28 cellular contexts compared by ENCODE assay signal in genomic region chr1:106773206-106773605, GRCh38.
"Had no signal": no experiment of that assay in that cellular context is flagged by ENCODE, and none has a peak within 500 bp of the region (broad histone marks: within the 10 kb centered on the region; RNA-seq: fewer than 3 reads in every experiment).

No MANE protein-coding gene starts in this region.

- H3K27ac Mint-ChIP-seq: naive thymus-derived CD4-positive, alpha-beta T cell; natural killer cell; nephron; neural progenitor cell; progenitor cell of endocrine pancreas; stimulated activated effector memory CD8-positive, alpha-beta T cell treated with anti-CD3 and anti-CD28 coated beads, Interleukin-12 subunit alpha, Interleukin-12 subunit beta, amount 100 ng/mL, for 72 hours; stimulated activated naive B cell treated with anti-CD40 and anti-IgM and Interleukin-4, amounts not matched to agents 10 μg/mL and 1 μg/mL and 100 μg/mL, for 72 hours; stimulated activated naive CD8-positive, alpha-beta T cell treated with anti-CD3 and anti-CD28 coated beads, Interleukin-15, amount 100 ng/mL, for 72 hours had no signal

- H3K9me3 ChIP-seq: neutrophil, pancreas, right lobe of liver, suprapubic skin, testis had no signal

- H3K4me1 Mint-ChIP-seq: naive thymus-derived CD4-positive, alpha-beta T cell; natural killer cell; nephron; neural progenitor cell; stimulated activated effector memory CD8-positive, alpha-beta T cell treated with anti-CD3 and anti-CD28 coated beads, Interleukin-12 subunit alpha, Interleukin-12 subunit beta, amount 100 ng/mL, for 72 hours; stimulated activated naive B cell treated with anti-CD40 and anti-IgM and Interleukin-4, amounts not matched to agents 10 μg/mL and 1 μg/mL and 100 μg/mL, for 72 hours; stimulated activated naive CD8-positive, alpha-beta T cell treated with anti-CD3 and anti-CD28 coated beads, Interleukin-15, amount 100 ng/mL, for 72 hours had no signal

- H3K9ac ChIP-seq: neural progenitor cell had no signal

- H3K4me3 Mint-ChIP-seq: naive thymus-derived CD4-positive, alpha-beta T cell; natural killer cell; nephron; neural progenitor cell; stimulated activated effector memory CD8-positive, alpha-beta T cell treated with anti-CD3 and anti-CD28 coated beads, Interleukin-12 subunit alpha, Interleukin-12 subunit beta, amount 100 ng/mL, for 72 hours; stimulated activated naive B cell treated with anti-CD40 and anti-IgM and Interleukin-4, amounts not matched to agents 10 μg/mL and 1 μg/mL and 100 μg/mL, for 72 hours; stimulated activated naive CD8-positive, alpha-beta T cell treated with anti-CD3 and anti-CD28 coated beads, Interleukin-15, amount 100 ng/mL, for 72 hours had no signal

- H3K4me1 ChIP-seq: neural progenitor cell, pancreas, psoas muscle, right lobe of liver, suprapubic skin, testis, tibial artery, transverse colon, upper lobe of left lung, uterus had no signal

- H3K36me3 ChIP-seq: neural progenitor cell, neutrophil, pancreas, right lobe of liver, sigmoid colon, suprapubic skin, tibial artery, transverse colon, upper lobe of left lung, uterus had no signal

- H3K4me2 ChIP-seq: neural progenitor cell had no signal

- H3K27me3 Mint-ChIP-seq: naive thymus-derived CD4-positive, alpha-beta T cell; progenitor cell of endocrine pancreas; stimulated activated naive B cell treated with anti-CD40 and anti-IgM and Interleukin-4, amounts not matched to agents 10 μg/mL and 1 μg/mL and 100 μg/mL, for 72 hours; stimulated activated naive CD8-positive, alpha-beta T cell treated with anti-CD3 and anti-CD28 coated beads, Interleukin-15, amount 100 ng/mL, for 72 hours had no signal

- H2AFZ ChIP-seq: neural progenitor cell had no signal

- H3K36me3 Mint-ChIP-seq: naive thymus-derived CD4-positive, alpha-beta T cell; neural progenitor cell; stimulated activated effector memory CD8-positive, alpha-beta T cell treated with anti-CD3 and anti-CD28 coated beads, Interleukin-12 subunit alpha, Interleukin-12 subunit beta, amount 100 ng/mL, for 72 hours; stimulated activated naive B cell treated with anti-CD40 and anti-IgM and Interleukin-4, amounts not matched to agents 10 μg/mL and 1 μg/mL and 100 μg/mL, for 72 hours had no signal

- H3K27me3 ChIP-seq: neural progenitor cell, neutrophil, pancreas, right lobe of liver, sigmoid colon, suprapubic skin, testis, tibial artery, transverse colon, upper lobe of left lung, uterus had no signal

- ATAC-seq: naive thymus-derived CD4-positive, alpha-beta T cell; natural killer cell; pancreas; psoas muscle; right cardiac atrium; right lobe of liver; stimulated activated effector memory CD8-positive, alpha-beta T cell treated with anti-CD3 and anti-CD28 coated beads, Interleukin-12 subunit alpha, Interleukin-12 subunit beta, amount 100 ng/mL, for 72 hours; stimulated activated naive B cell treated with anti-CD40 and anti-IgM and Interleukin-4, amounts not matched to agents 10 μg/mL and 1 μg/mL and 100 μg/mL, for 72 hours; stimulated activated naive CD8-positive, alpha-beta T cell treated with anti-CD3 and anti-CD28 coated beads, Interleukin-15, amount 100 ng/mL, for 72 hours; stimulated activated naive CD8-positive, alpha-beta T cell treated with anti-CD3 and anti-CD28 coated beads, Interleukin-15, Interleukin-2, amounts not matched to agents 100 U/mL and 50 U/mL, for 24 hours had no signal

- FAIRE-seq: pancreas, small intestine had no signal

- DNase-seq: naive thymus-derived CD4-positive, alpha-beta T cell; natural killer cell; nucleus accumbens; right cardiac atrium; right lobe of liver; sigmoid colon; small intestine; stimulated activated CD4-positive, alpha-beta T cell treated with anti-CD3 and anti-CD28 coated beads, Interleukin-15, amount 100 ng/mL, for 24 hours; stimulated activated CD4-positive, alpha-beta T cell treated with anti-CD3 and anti-CD28 coated beads, Interleukin-2, amount 100 ng/mL, for 24 hours; stimulated activated CD4-positive, alpha-beta T cell treated with anti-CD3 and anti-CD28 coated beads, Interleukin-2, amount 100 ng/mL, for 48 hours; stimulated activated CD4-positive, alpha-beta T cell treated with anti-CD3 and anti-CD28 coated beads, Interleukin-4, amount 100 ng/mL, for 24 hours; stimulated activated naive B cell treated with anti-CD40 and anti-IgM and Interleukin-4, amounts not matched to agents 10 μg/mL and 1 μg/mL and 100 μg/mL, for 72 hours; stimulated activated naive CD8-positive, alpha-beta T cell treated with anti-CD3 and anti-CD28 coated beads, Interleukin-15, amount 100 ng/mL, for 72 hours; stimulated activated naive CD8-positive, alpha-beta T cell treated with anti-CD3 and anti-CD28 coated beads, Interleukin-15, Interleukin-2, amounts not matched to agents 100 U/mL and 50 U/mL, for 24 hours; substantia nigra; testis; tibial artery; transverse colon; upper lobe of left lung; uterus had no signal

- H3K4me3 ChIP-seq: neural progenitor cell, pancreas, psoas muscle, right lobe of liver, sigmoid colon, suprapubic skin, testis, tibial artery, transverse colon, upper lobe of left lung, uterus had no signal

- H3K27ac ChIP-seq: neural progenitor cell, neutrophil, pancreas, psoas muscle, right lobe of liver, sigmoid colon, suprapubic skin, testis, tibial artery, transverse colon, upper lobe of left lung, uterus had no signal
